Comparison of ENCODE assay signal across 11 cellular contexts in genomic region chr9:131545786-131546335, GRCh38. TPM values are rescaled to one million over a fixed set of nuclear protein-coding genes. Genes with fewer than 3 reads are reported as not detected.
DNase-seq lines count a peak whose midpoint lies in the region; ATAC-seq and TF ChIP-seq lines count a peak whose summit lies in the region.
"Had no signal": no experiment of that assay in that cellular context is flagged by ENCODE, and none has a peak within 500 bp of the region (broad histone marks: within the 10 kb centered on the region; RNA-seq: fewer than 3 reads in every experiment).

No MANE protein-coding gene starts in this region.

- H3K4me3 Mint-ChIP-seq in brain, result peak overlapping the region in 4 of 5 experiments; percentile 13 to 68 (median 52)

- H3K4me1 Mint-ChIP-seq in brain, result peaks cover 5% of the 10 kb centered on the region

- H3K27ac ChIP-seq in right cardiac atrium (ENCODE audit: low read length) (no peak overlapping the region), brain microvascular endothelial cell (no peak overlapping the region)

- ATAC-seq in right cardiac atrium (peak; percentile 24 to 57), left ventricle myocardium superior (no peak), mucosa of descending colon (peak; percentile 42)

- no peak for TF ChIP-seq CTCF in brain (conservative IDR thresholded peaks at IDR 0.05)
- TF ChIP-seq CTCF in mucosa of descending colon (IDR thresholded peaks at IDR 0.05), result no peak
- no peak for TF ChIP-seq CTCF in brain microvascular endothelial cell (IDR thresholded peaks at IDR 0.05; ENCODE audit: low read depth, low read length, missing control alignments)

- DNase-seq in right cardiac atrium, result no peak
- no peak for DNase-seq in left ventricle myocardium superior
- peak in 2 of 3 donors; percentile 18 to 52 for DNase-seq in mucosa of descending colon
- DNase-seq in stimulated activated CD4-positive, alpha-beta T cell treated with anti-CD3 and anti-CD28 coated beads, Interleukin-4, amount 100 ng/mL, for 4 hours, result no peak
- no peak for DNase-seq in brain microvascular endothelial cell
- no peak for DNase-seq in NOMO-1 treated with DMSO at 0.1 percent for 48 hours (lab: John Stamatoyannopoulos, UW; ENCODE audit: unreplicated experiment)
- no peak for DNase-seq in stimulated activated CD4-positive, alpha-beta T cell treated with anti-CD3 and anti-CD28 coated beads, Interleukin-2, amount 100 ng/mL, for 48 hours

- intact Hi-C loops in right cardiac atrium (cut with DNase I), result no loop called here
- intact Hi-C loops in left ventricle myocardium superior (cut with micrococcal nuclease), result no loop called here
- intact Hi-C loops in mucosa of descending colon (cut with DNase I, micrococcal nuclease), result no loop called here

- H3K36me3 Mint-ChIP-seq in brain, result peaks cover 15% of the 10 kb centered on the region

- no peaks in the 10 kb centered on the region for H3K27me3 ChIP-seq in right cardiac atrium (ENCODE audit: control insufficient read depth, insufficient read depth)
- peaks cover 27% of the 10 kb centered on the region for H3K27me3 ChIP-seq in brain microvascular endothelial cell (replicated peaks)

- H3K4me3 ChIP-seq in right cardiac atrium (ENCODE audit: low read length), result no peak overlapping the region
- no peak overlapping the region for H3K4me3 ChIP-seq in mucosa of descending colon
- no peak overlapping the region for H3K4me3 ChIP-seq in brain microvascular endothelial cell (ENCODE audit: low read depth, low read length)

- no peaks in the 10 kb centered on the region for H3K36me3 ChIP-seq in mucosa of descending colon (ENCODE audit: low read depth)
- no peaks in the 10 kb centered on the region for H3K36me3 ChIP-seq in brain microvascular endothelial cell (replicated peaks)

- H3K27me3 Mint-ChIP-seq in brain, result peaks cover 89% of the 10 kb centered on the region

- H3K4me1 ChIP-seq in right cardiac atrium (ENCODE audit: control insufficient read depth, insufficient read depth, low read length) (no peaks in the 10 kb centered on the region), mucosa of descending colon (ENCODE audit: low read depth) (peaks cover 12% of the 10 kb centered on the region)

- H3K9me3 ChIP-seq in right cardiac atrium (ENCODE audit: control insufficient read depth, low read length), result peaks cover 2% of the 10 kb centered on the region
- H3K9me3 ChIP-seq in mucosa of descending colon, result peaks cover 18% of the 10 kb centered on the region

- in situ Hi-C loops in brain microvascular endothelial cell (cut with HindIII; ENCODE audit: low pct_ligation_motif_present, low sequenced_read_pairs), result no loop called here

- WGBS in right cardiac atrium, result 4% methylated on average over 30 of the region's 30 CpGs

- peaks cover 21 to 57% (median 41%) of the 10 kb centered on the region in 5 experiments for H3K9me3 Mint-ChIP-seq in brain

- H3K27ac Mint-ChIP-seq in brain, result no peak overlapping the region
- H3K27ac Mint-ChIP-seq: CD14-positive monocyte had no signal

RNA-seq across cellular contexts. Expression of gene PRRT1B, which starts 0.5 kb away (rescaled TPM):
- not detected for total RNA-seq in right cardiac atrium
- not detected for polyA plus RNA-seq in right cardiac atrium
- total RNA-seq in left ventricle myocardium superior, result not detected
- polyA plus RNA-seq in brain (ENCODE audit: insufficient read depth, low read depth, low replicate concordance), result 0.34 TPM
- total RNA-seq in mucosa of descending colon, result 1 to 10 TPM; 1.9 to 9.4 (median 2.9) TPM
- total RNA-seq: cerebellum, SK-MEL-5 had no signal
- polyA plus RNA-seq: CD14-positive monocyte had no signal

RNA-seq across cellular contexts. Expression of gene UCK1, which starts 14.8 kb away (rescaled TPM):
- total RNA-seq in right cardiac atrium (10 to 100 TPM; 26.1 to 32.0 (median 27.9) TPM), left ventricle myocardium superior (28.6 TPM), mucosa of descending colon (10 to 100 TPM; 25.2 to 43.4 (median 27.4) TPM)
- polyA plus RNA-seq in right cardiac atrium (31.5 TPM), brain (ENCODE audit: insufficient read depth, low read depth, low replicate concordance) (81.1 TPM)

RNA-seq across cellular contexts. Expression of gene POMT1, which starts 43.1 kb away (rescaled TPM):
- total RNA-seq in right cardiac atrium, result 10 to 100 TPM; 17.3 to 21.9 (median 20.4) TPM
- polyA plus RNA-seq in right cardiac atrium, result 18.4 TPM
- 19.9 TPM for total RNA-seq in left ventricle myocardium superior
- polyA plus RNA-seq in brain (ENCODE audit: insufficient read depth, low read depth, low replicate concordance), result 32.7 TPM
- total RNA-seq in mucosa of descending colon, result 10 to 100 TPM; 26.1 to 40.5 (median 35.4) TPM

Comparison
In these comparisons a context has a peak if more than half of its experiments do, and no peak if none do; other contexts are left out.
1. DNase-seq: peak in mucosa of descending colon (2 of 3); none in right cardiac atrium (0 of 3), left ventricle myocardium superior (single experiment), stimulated activated CD4-positive, alpha-beta T cell treated with anti-CD3 and anti-CD28 coated beads, Interleukin-4, amount 100 ng/mL, for 4 hours (0 of 2), brain microvascular endothelial cell (single experiment), NOMO-1 treated with DMSO at 0.1 percent for 48 hours (single experiment) and stimulated activated CD4-positive, alpha-beta T cell treated with anti-CD3 and anti-CD28 coated beads, Interleukin-2, amount 100 ng/mL, for 48 hours (0 of 2).